29 cellular contexts compared by ENCODE assay signal in the genomic region with DNA sequence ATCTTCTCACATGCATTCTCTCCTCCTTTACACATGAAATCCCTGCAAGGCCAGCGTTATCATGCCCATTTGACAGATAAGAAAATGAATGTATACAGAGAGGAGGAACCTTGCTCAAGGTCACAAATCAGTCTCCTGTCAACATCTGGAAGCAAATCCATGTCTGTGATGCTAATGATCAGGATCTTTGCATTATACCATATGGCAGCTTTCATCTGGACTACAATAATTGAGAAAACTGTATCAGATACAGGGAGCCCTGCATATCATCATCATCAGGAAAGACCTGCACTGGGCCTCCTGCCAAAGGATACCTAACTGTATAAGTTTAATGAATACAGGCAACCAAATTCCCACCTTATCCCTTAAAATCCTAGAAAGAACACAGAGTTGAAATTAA.
A peak's percentile ranks its signal among the peaks of the same experiment; 100 is the strongest.
DNase-seq lines count a peak whose midpoint lies in the region; ATAC-seq and TF ChIP-seq lines count a peak whose summit lies in the region.
"Had no signal": no experiment of that assay in that cellular context is flagged by ENCODE, and none has a peak within 500 bp of the region (broad histone marks: within the 10 kb centered on the region; RNA-seq: fewer than 3 reads in every experiment).

No MANE protein-coding gene starts in this region.

- no peak for TF ChIP-seq CTCF in SK-N-SH (IDR thresholded peaks at IDR 0.05)

- no peaks in the 10 kb centered on the region for H3F3A ChIP-seq in SK-N-SH (replicated peaks; ENCODE audit: insufficient read depth)

- peak; percentile 30 for DNase-seq in SK-N-SH
- DNase-seq in Karpas-422, result no peak
- DNase-seq: 8988T; ACHN; AML-193; BE2C; C1 segment of cervical spinal cord; Caco-2; Calu3; CD4-positive, alpha-beta memory T cell; CD4-positive, alpha-beta T cell; CD4-positive, CD25-positive, alpha-beta regulatory T cell; CD8-positive, alpha-beta memory T cell; CD8-positive, alpha-beta T cell; COR-L47; DMS 273 treated with DMSO at 0.1 percent for 48 hours; DMS153; DMS53; DMS79; DMS79 treated with DMSO at 0.1 percent for 48 hours; DND-41; EL had no signal

- H3K27ac ChIP-seq in SK-N-SH (ENCODE audit: low read depth in 2 of 2, low read length in 1 of 2) (no peak overlapping the region), Karpas-422 (ENCODE audit: low read length) (peak overlapping the region; percentile 99)
- H3K27ac ChIP-seq: 22Rv1; A549; BLaER1; BLaER1 treated with 17β-estradiol and CSF1 and Interleukin-3, amounts not matched to agents 10 nM and 100 nM; C4-2B had no signal

- no peak overlapping the region for H3K9ac ChIP-seq in SK-N-SH
- H3K9ac ChIP-seq in Karpas-422 (ENCODE audit: low read length), result peak overlapping the region; percentile 70; the same call in 1 of the 2 replicates
- H3K9ac ChIP-seq: BLaER1; BLaER1 treated with 17β-estradiol and CSF1 and Interleukin-3, amounts not matched to agents 10 nM and 100 nM had no signal

- TF ChIP-seq EP300 in SK-N-SH (IDR thresholded peaks at IDR 0.05; ENCODE audit: borderline replicate concordance in 1 of 2, low read depth in 1 of 2, low read length in 1 of 2), result peak in 1 of 2 experiments; percentile 14; a peak in 1 of 4 replicates

- H3K36me3 ChIP-seq in SK-N-SH (replicated peaks in 1 of 2; ENCODE audit: control insufficient read depth in 1 of 2, insufficient read depth in 2 of 2, low read length in 1 of 2) (no peaks in the 10 kb centered on the region), Karpas-422 (ENCODE audit: insufficient read depth, low read length) (no peaks in the 10 kb centered on the region; the same call in 1 of the 2 replicates)
- H3K36me3 ChIP-seq: BE2C; BLaER1; BLaER1 treated with 17β-estradiol and CSF1 and Interleukin-3, amounts not matched to agents 10 nM and 100 nM had no signal

- no peak overlapping the region for H3K4me3 ChIP-seq in SK-N-SH (ENCODE audit: low read depth in 2 of 2, low read length in 1 of 2)
- H3K4me3 ChIP-seq in Karpas-422 (ENCODE audit: low read length), result no peak overlapping the region
- H3K4me3 ChIP-seq: A549; BLaER1; BLaER1 treated with 17β-estradiol and CSF1 and Interleukin-3, amounts not matched to agents 10 nM and 100 nM had no signal

- H3K4me1 ChIP-seq in SK-N-SH (ENCODE audit: control insufficient read depth in 1 of 2, insufficient read depth in 2 of 2, low read depth in 1 of 2, low read length in 1 of 2) (no peaks in the 10 kb centered on the region), Karpas-422 (ENCODE audit: low read length) (peaks cover 97% of the 10 kb centered on the region)
- H3K4me1 ChIP-seq: A549; BE2C; BLaER1; BLaER1 treated with 17β-estradiol and CSF1 and Interleukin-3, amounts not matched to agents 10 nM and 100 nM had no signal

- no peak overlapping the region for H2AFZ ChIP-seq in SK-N-SH (ENCODE audit: low read depth)
- H2AFZ ChIP-seq in Karpas-422 (ENCODE audit: low read length), result no peak overlapping the region

- ATAC-seq in SK-N-SH treated with all-trans-retinoic acid at 6 μM for 48 hours (no peak), HG03457 (IDR thresholded peaks at IDR 0.05; ENCODE audit: unreplicated experiment) (no peak)
- ATAC-seq: A549; CD8-positive, alpha-beta T cell had no signal

- H3K9me3 ChIP-seq in SK-N-SH, result 0 out of 2 replicates have a peak, but pooled peaks cover 3% of the 10 kb centered on the region
- H3K9me3 ChIP-seq in Karpas-422 (ENCODE audit: low read length), result no peaks in the 10 kb centered on the region
- H3K9me3 ChIP-seq: A549; BE2C; BLaER1; BLaER1 treated with 17β-estradiol and CSF1 and Interleukin-3, amounts not matched to agents 10 nM and 100 nM; Caco-2 had no signal

- H3K79me2 ChIP-seq in SK-N-SH (ENCODE audit: insufficient read depth) (no peaks in the 10 kb centered on the region), Karpas-422 (ENCODE audit: low read length) (no peaks in the 10 kb centered on the region)

- WGBS in SK-N-SH (ENCODE audit: low lambda C conversion rate), result 0% methylated on average over 1 of the region's 1 CpG

- H3K9me2 ChIP-seq in SK-N-SH (no peaks in the 10 kb centered on the region), Karpas-422 (replicated peaks; ENCODE audit: insufficient read depth, low read length) (no peaks in the 10 kb centered on the region)

- POLR2A ChIA-PET in SK-N-SH (lab: Yijun Ruan, JAX), result no interaction called here

- H4K20me1 ChIP-seq in SK-N-SH (ENCODE audit: insufficient read depth), result no peaks in the 10 kb centered on the region
- no peaks in the 10 kb centered on the region for H4K20me1 ChIP-seq in Karpas-422 (ENCODE audit: insufficient read depth, low read depth, low read length)
- H4K20me1 ChIP-seq: BLaER1; BLaER1 treated with 17β-estradiol and CSF1 and Interleukin-3, amounts not matched to agents 10 nM and 100 nM had no signal

- CTCF ChIA-PET in SK-N-SH (lab: Yijun Ruan, JAX), result interaction anchor here (1.7 kb wide), 1 partner anchor 213 kb away, joined by 3 read pairs; no protein-coding TSS in a partner anchor

- no peak for TF ChIP-seq RAD21 in SK-N-SH (IDR thresholded peaks at IDR 0.05; ENCODE audit: low read length)

- H3K4me2 ChIP-seq in SK-N-SH (no peak overlapping the region), Karpas-422 (ENCODE audit: low read depth, low read length, poor library complexity, severe bottlenecking) (peak overlapping the region; percentile 64)
- H3K4me2 ChIP-seq: A549; BLaER1; BLaER1 treated with 17β-estradiol and CSF1 and Interleukin-3, amounts not matched to agents 10 nM and 100 nM had no signal

- H3K27me3 ChIP-seq in SK-N-SH (ENCODE audit: insufficient read depth) (no peaks in the 10 kb centered on the region), Karpas-422 (ENCODE audit: low read length) (no peaks in the 10 kb centered on the region)
- H3K27me3 ChIP-seq: BLaER1; BLaER1 treated with 17β-estradiol and CSF1 and Interleukin-3, amounts not matched to agents 10 nM and 100 nM had no signal

TF ChIP-seq in SK-N-SH, 30 proteins besides CTCF, POLR2A, EP300 and RAD21 (continues in another document):
- TF ChIP-seq RCOR1 (IDR thresholded peaks at IDR 0.05; ENCODE audit: low read length) (no peak), RFX5 (IDR thresholded peaks at IDR 0.05; ENCODE audit: low read length) (no peak), MEF2A (IDR thresholded peaks at IDR 0.05; ENCODE audit: borderline replicate concordance, low read depth) (no peak), NFIC (IDR thresholded peaks at IDR 0.05; ENCODE audit: borderline replicate concordance) (no peak), GABPA (IDR thresholded peaks at IDR 0.05; ENCODE audit: low read depth) (no peak), CHD2 (IDR thresholded peaks at IDR 0.05; ENCODE audit: low read length, partially characterized antibody) (no peak), FOSL2 (IDR thresholded peaks at IDR 0.05; ENCODE audit: borderline replicate concordance, low read depth) (no peak), FOXM1 (IDR thresholded peaks at IDR 0.05; ENCODE audit: low read depth) (no peak)
- TF ChIP-seq, protein P1, sequence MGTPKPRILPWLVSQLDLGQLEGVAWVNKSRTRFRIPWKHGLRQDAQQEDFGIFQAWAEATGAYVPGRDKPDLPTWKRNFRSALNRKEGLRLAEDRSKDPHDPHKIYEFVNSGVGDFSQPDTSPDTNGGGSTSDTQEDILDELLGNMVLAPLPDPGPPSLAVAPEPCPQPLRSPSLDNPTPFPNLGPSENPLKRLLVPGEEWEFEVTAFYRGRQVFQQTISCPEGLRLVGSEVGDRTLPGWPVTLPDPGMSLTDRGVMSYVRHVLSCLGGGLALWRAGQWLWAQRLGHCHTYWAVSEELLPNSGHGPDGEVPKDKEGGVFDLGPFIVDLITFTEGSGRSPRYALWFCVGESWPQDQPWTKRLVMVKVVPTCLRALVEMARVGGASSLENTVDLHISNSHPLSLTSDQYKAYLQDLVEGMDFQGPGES (IDR thresholded peaks at IDR 0.05; ENCODE audit: low read depth, low read length), result no peak
- TF ChIP-seq, protein P2, sequence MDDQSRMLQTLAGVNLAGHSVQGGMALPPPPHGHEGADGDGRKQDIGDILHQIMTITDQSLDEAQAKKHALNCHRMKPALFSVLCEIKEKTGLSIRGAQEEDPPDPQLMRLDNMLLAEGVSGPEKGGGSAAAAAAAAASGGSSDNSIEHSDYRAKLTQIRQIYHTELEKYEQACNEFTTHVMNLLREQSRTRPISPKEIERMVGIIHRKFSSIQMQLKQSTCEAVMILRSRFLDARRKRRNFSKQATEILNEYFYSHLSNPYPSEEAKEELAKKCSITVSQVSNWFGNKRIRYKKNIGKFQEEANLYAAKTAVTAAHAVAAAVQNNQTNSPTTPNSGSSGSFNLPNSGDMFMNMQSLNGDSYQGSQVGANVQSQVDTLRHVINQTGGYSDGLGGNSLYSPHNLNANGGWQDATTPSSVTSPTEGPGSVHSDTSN (IDR thresholded peaks at IDR 0.05), result no peak

TF ChIP-seq in SK-N-SH treated with all-trans-retinoic acid at 6 μM for 48 hours, 23 proteins besides CTCF, POLR2A, EP300 and RAD21 (continues in another document):
- no peak for TF ChIP-seq ZFP3 (CRISPR knock-in tag; IDR thresholded peaks at IDR 0.05)
- TF ChIP-seq ESRRG (CRISPR knock-in tag; IDR thresholded peaks at IDR 0.05), result no peak
- TF ChIP-seq ZNF565 (CRISPR knock-in tag; conservative IDR thresholded peaks at IDR 0.05; ENCODE audit: low read depth), result no peak
- no peak for TF ChIP-seq RARB (CRISPR knock-in tag; IDR thresholded peaks at IDR 0.05)
- TF ChIP-seq, protein P3, sequence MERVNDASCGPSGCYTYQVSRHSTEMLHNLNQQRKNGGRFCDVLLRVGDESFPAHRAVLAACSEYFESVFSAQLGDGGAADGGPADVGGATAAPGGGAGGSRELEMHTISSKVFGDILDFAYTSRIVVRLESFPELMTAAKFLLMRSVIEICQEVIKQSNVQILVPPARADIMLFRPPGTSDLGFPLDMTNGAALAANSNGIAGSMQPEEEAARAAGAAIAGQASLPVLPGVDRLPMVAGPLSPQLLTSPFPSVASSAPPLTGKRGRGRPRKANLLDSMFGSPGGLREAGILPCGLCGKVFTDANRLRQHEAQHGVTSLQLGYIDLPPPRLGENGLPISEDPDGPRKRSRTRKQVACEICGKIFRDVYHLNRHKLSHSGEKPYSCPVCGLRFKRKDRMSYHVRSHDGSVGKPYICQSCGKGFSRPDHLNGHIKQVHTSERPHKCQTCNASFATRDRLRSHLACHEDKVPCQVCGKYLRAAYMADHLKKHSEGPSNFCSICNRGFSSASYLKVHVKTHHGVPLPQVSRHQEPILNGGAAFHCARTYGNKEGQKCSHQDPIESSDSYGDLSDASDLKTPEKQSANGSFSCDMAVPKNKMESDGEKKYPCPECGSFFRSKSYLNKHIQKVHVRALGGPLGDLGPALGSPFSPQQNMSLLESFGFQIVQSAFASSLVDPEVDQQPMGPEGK (CRISPR knock-in tag; IDR thresholded peaks at IDR 0.05; ENCODE audit: borderline replicate concordance), result no peak
- no peak for TF ChIP-seq TCF4 (CRISPR knock-in tag; IDR thresholded peaks at IDR 0.05; ENCODE audit: borderline replicate concordance)
- no peak for TF ChIP-seq ARNTL (CRISPR knock-in tag; IDR thresholded peaks at IDR 0.05; ENCODE audit: borderline replicate concordance, low read depth)
- no peak for TF ChIP-seq GLIS3 (CRISPR knock-in tag; IDR thresholded peaks at IDR 0.05)
- no peak for TF ChIP-seq CSDC2 (CRISPR knock-in tag; IDR thresholded peaks at IDR 0.05)
- no peak for TF ChIP-seq ZNF8 (CRISPR knock-in tag; IDR thresholded peaks at IDR 0.05)
- TF ChIP-seq BACH2 (CRISPR knock-in tag; IDR thresholded peaks at IDR 0.05; ENCODE audit: borderline replicate concordance), result no peak
- TF ChIP-seq ZFP30 (CRISPR knock-in tag; IDR thresholded peaks at IDR 0.05), result no peak
- TF ChIP-seq SNAI2 (CRISPR knock-in tag; IDR thresholded peaks at IDR 0.05), result no peak
